18 cellular contexts compared by ENCODE assay signal in genomic region chr7:30352169-30352568, GRCh38.
DNase-seq lines count a peak whose midpoint lies in the region; TF ChIP-seq lines count a peak whose summit lies in the region.
"Had no signal": no experiment of that assay in that cellular context is flagged by ENCODE, and none has a peak within 500 bp of the region (broad histone marks: within the 10 kb centered on the region; RNA-seq: fewer than 3 reads in every experiment).

No MANE protein-coding gene starts in this region.

- H3K27ac ChIP-seq in MM.1S (ENCODE audit: low read length): no peak overlapping the region
- peak overlapping the region in 2 of 4 donors; percentile 38 to 61 for H3K27ac ChIP-seq in sigmoid colon
- H3K27ac ChIP-seq: esophagus squamous epithelium, hepatocyte, suprapubic skin had no signal

- DNase-seq in BE2C (no peak), GM06990 (ENCODE audit: extremely low read depth, insufficient read length) (no peak), MM.1S (no peak), NCI-H2029 treated with DMSO at 0.1 percent for 48 hours (lab: John Stamatoyannopoulos, UW) (no peak), RPMI8226 (no peak), sigmoid colon (no peak), OCI-M2 (lab: John Stamatoyannopoulos, UW; ENCODE audit: unreplicated experiment) (no peak)
- DNase-seq in central memory CD4-positive, alpha-beta T cell: peak; percentile 8
- DNase-seq: activated CD4-positive, CD25-positive, alpha-beta regulatory T cell treated with anti-CD3 and anti-CD28 coated beads, Interleukin-2, amount 50 U/mL, for 72 hours; anterior cingulate cortex; cortex of kidney; DMS53; esophagus squamous epithelium; left cardiac atrium; NCI-H1048; posterior cingulate gyrus had no signal

- no peak for TF ChIP-seq POLR2A in sigmoid colon (IDR thresholded peaks at IDR 0.05)

- no peak for TF ChIP-seq EP300 in sigmoid colon (IDR thresholded peaks at IDR 0.05)

- peaks cover 21% of the 10 kb centered on the region for H3F3A ChIP-seq in MM.1S (ENCODE audit: insufficient read depth, low read length)

- no peaks in the 10 kb centered on the region for H3K27me3 ChIP-seq in BE2C
- H3K27me3 ChIP-seq in GM06990 (replicated peaks; ENCODE audit: control insufficient read depth, insufficient read depth, low read length): no peaks in the 10 kb centered on the region
- no peaks in the 10 kb centered on the region for H3K27me3 ChIP-seq in MM.1S (replicated peaks; ENCODE audit: insufficient read depth, low read length)
- no peaks in the 10 kb centered on the region for H3K27me3 ChIP-seq in sigmoid colon
- H3K27me3 ChIP-seq: esophagus squamous epithelium, hepatocyte, suprapubic skin had no signal

- no peaks in the 10 kb centered on the region for H4K20me1 ChIP-seq in MM.1S (ENCODE audit: insufficient read depth, low read length)

- no peaks in the 10 kb centered on the region for H3K4me1 ChIP-seq in BE2C
- H3K4me1 ChIP-seq in MM.1S (ENCODE audit: low read length): peaks cover 14% of the 10 kb centered on the region
- peaks cover 0 to 33% (median 4%) of the 10 kb centered on the region in 4 donors for H3K4me1 ChIP-seq in sigmoid colon

- H3K9me2 ChIP-seq in MM.1S (replicated peaks; ENCODE audit: insufficient read depth, low read length): no peaks in the 10 kb centered on the region

- H3K36me3 ChIP-seq in BE2C (no peaks in the 10 kb centered on the region), GM06990 (ENCODE audit: control insufficient read depth, insufficient read depth, low read length) (no peaks in the 10 kb centered on the region), MM.1S (replicated peaks; ENCODE audit: insufficient read depth, low read length) (no peaks in the 10 kb centered on the region), sigmoid colon (no peaks in the 10 kb centered on the region)
- H3K36me3 ChIP-seq: suprapubic skin had no signal

- 0 out of 2 replicates have a peak, but pooled peaks have one; percentile 7 for TF ChIP-seq CTCF in BE2C (IDR thresholded peaks at IDR 0.05; ENCODE audit: low read depth, low read length)
- TF ChIP-seq CTCF in GM06990 (IDR thresholded peaks at IDR 0.05; ENCODE audit: insufficient read depth, low read length, poor library complexity, severe bottlenecking): peak; percentile 42
- TF ChIP-seq CTCF in MM.1S (IDR thresholded peaks at IDR 0.05; ENCODE audit: low read length): peak; percentile 41
- no peak for TF ChIP-seq CTCF in sigmoid colon (IDR thresholded peaks at IDR 0.05)

- intact Hi-C loops in sigmoid colon (cut with DNase I): no loop called here

- no peak overlapping the region for H2AFZ ChIP-seq in MM.1S (ENCODE audit: low read length)
- H2AFZ ChIP-seq: hepatocyte had no signal

- no peak overlapping the region for H3K9ac ChIP-seq in MM.1S (ENCODE audit: low read length)

- 79 to 84% methylated on average over 5 of the region's 5 CpGs for WGBS in sigmoid colon, 2 donors

- no peak overlapping the region for H3K4me2 ChIP-seq in MM.1S (ENCODE audit: low read depth, low read length)
- H3K4me2 ChIP-seq: hepatocyte had no signal

- peaks cover 75% of the 10 kb centered on the region for H3K79me2 ChIP-seq in MM.1S (ENCODE audit: low read length)

- H3K9me3 ChIP-seq in BE2C (no peaks in the 10 kb centered on the region), MM.1S (replicated peaks; ENCODE audit: insufficient read depth, low read length) (no peaks in the 10 kb centered on the region), sigmoid colon (no peaks in the 10 kb centered on the region)
- H3K9me3 ChIP-seq: esophagus squamous epithelium, suprapubic skin had no signal

- H3K4me3 ChIP-seq in BE2C (ENCODE audit: low read depth, low read length) (no peak overlapping the region), GM06990 (replicated peaks; ENCODE audit: low read depth, low read length) (no peak overlapping the region), MM.1S (ENCODE audit: low read length) (no peak overlapping the region), sigmoid colon (no peak overlapping the region)
- H3K4me3 ChIP-seq: esophagus squamous epithelium, hepatocyte, suprapubic skin had no signal

Comparison
In these comparisons a context has a peak if more than half of its experiments do, and no peak if none do; other contexts are left out.
1. CTCF ChIP-seq: peak in BE2C (single experiment), GM06990 (single experiment) and MM.1S (single experiment); none in sigmoid colon (0 of 4).